Comparison of ENCODE assay signal across 8 cellular contexts in genomic region chr1:19311931-19312781, GRCh38. TPM values are rescaled to one million over a fixed set of nuclear protein-coding genes. Genes with fewer than 3 reads are reported as not detected.
DNase-seq lines count a peak whose midpoint lies in the region; ATAC-seq and TF ChIP-seq lines count a peak whose summit lies in the region.

AKR7A2 (minus strand) TSS chr1:19312144; CDS start chr1:19312124, 20 bp downstream.
SLC66A1 (plus strand) TSS chr1:19312326; CDS start chr1:19317678, 5,352 bp downstream.

- H3K36me3 ChIP-seq in DND-41 (ENCODE audit: insufficient read depth, low read length) (peaks cover 20% of the 10 kb centered on the region), GM23248 (ENCODE audit: low read depth) (peaks cover 7% of the 10 kb centered on the region; the same call in 1 of the 2 replicates), Karpas-422 (ENCODE audit: insufficient read depth, low read length) (peaks cover 15% of the 10 kb centered on the region), fibroblast of lung (ENCODE audit: control insufficient read depth, insufficient read depth, low read length) (peaks cover 3% of the 10 kb centered on the region)
- H3K36me3 ChIP-seq in naive thymus-derived CD4-positive, alpha-beta T cell (ENCODE audit: control insufficient read depth in 2 of 3, insufficient read depth in 3 of 3, low read length in 3 of 3) = peaks cover 0 to 17% (median 3%) of the 10 kb centered on the region in 3 experiments

- H3K9me3 ChIP-seq in DND-41 (ENCODE audit: insufficient read depth, low read length, severe bottlenecking) (no peaks in the 10 kb centered on the region), GM23248 (ENCODE audit: low read depth) (no peaks in the 10 kb centered on the region), Karpas-422 (ENCODE audit: low read length) (no peaks in the 10 kb centered on the region), fibroblast of lung (ENCODE audit: control insufficient read depth, insufficient read depth, low read depth, low read length) (no peaks in the 10 kb centered on the region)
- H3K9me3 ChIP-seq in naive thymus-derived CD4-positive, alpha-beta T cell (ENCODE audit: control insufficient read depth in 2 of 3, low read length in 3 of 3) = no peaks in the 10 kb centered on the region

- intact Hi-C loops in activated T-helper 2 cell treated with anti-CD3 and anti-CD28 coated beads, Interferon-gamma antibody, Interleukin-2, Interleukin-4, amounts not matched to agents 10 μg/mL and 5 μg/mL and 100 μg/mL, durations not matched to agents 14 hours and 24 hours and 36 hours (cut with micrococcal nuclease) = loop anchor here (1.0 kb wide), 1 partner anchor 61 kb away; the partner anchor contains the start of genes EMC1 and MRTO4
- intact Hi-C loops in naive thymus-derived CD4-positive, alpha-beta T cell (cut with micrococcal nuclease) = loop anchor here (1.0 to 10.0 kb wide), 8 partner anchors 29 to 333 kb away; partner anchors contain the start of genes NBL1 (in 2 of the 2), CAPZB (in 1 of the 2), EMC1 (in 1 of the 2) and MRTO4 (in 1 of the 2)

- no peaks in the 10 kb centered on the region for H3K27me3 Mint-ChIP-seq in activated T-helper 2 cell treated with anti-CD3 and anti-CD28 coated beads, Interferon-gamma antibody, Interleukin-2, Interleukin-4, amounts not matched to agents 10 μg/mL and 5 μg/mL and 100 μg/mL, durations not matched to agents 14 hours and 24 hours and 36 hours (ENCODE audit: low read depth)
- no peaks in the 10 kb centered on the region for H3K27me3 Mint-ChIP-seq in naive thymus-derived CD4-positive, alpha-beta T cell
- H3K27me3 Mint-ChIP-seq in stimulated activated memory B cell treated with anti-CD40 and anti-IgM and Interleukin-4, amounts not matched to agents 10 μg/mL and 1 μg/mL and 100 μg/mL, for 72 hours = no peaks in the 10 kb centered on the region

- DNase-seq in DND-41 (peak; percentile 89), GM23248 (peak; percentile 98), Karpas-422 (peak; percentile 97), RKO (ENCODE audit: low spot score) (peak; percentile 92), fibroblast of lung (ENCODE audit: low read depth in 2 of 2) (peak; percentile 83 to 91)
- DNase-seq in activated T-helper 2 cell treated with anti-CD3 and anti-CD28 coated beads, Interferon-gamma antibody, Interleukin-2, Interleukin-4, amounts not matched to agents 10 μg/mL and 5 μg/mL and 100 μg/mL, durations not matched to agents 14 hours and 24 hours and 36 hours (ENCODE audit: low spot score) = peak; percentile 91
- DNase-seq in naive thymus-derived CD4-positive, alpha-beta T cell = peak; percentile 68 to 97 (median 91)

- H3K4me3 Mint-ChIP-seq in activated T-helper 2 cell treated with anti-CD3 and anti-CD28 coated beads, Interferon-gamma antibody, Interleukin-2, Interleukin-4, amounts not matched to agents 10 μg/mL and 5 μg/mL and 100 μg/mL, durations not matched to agents 14 hours and 24 hours and 36 hours (ENCODE audit: low read depth) = peak within 1 kb of the TSS; percentile 93
- H3K4me3 Mint-ChIP-seq in naive thymus-derived CD4-positive, alpha-beta T cell = peak within 1 kb of the TSS; percentile 86 to 94 (median 91)
- peak within 1 kb of the TSS; percentile 79 for H3K4me3 Mint-ChIP-seq in stimulated activated memory B cell treated with anti-CD40 and anti-IgM and Interleukin-4, amounts not matched to agents 10 μg/mL and 1 μg/mL and 100 μg/mL, for 72 hours

- H2AFZ ChIP-seq in DND-41 (ENCODE audit: low read depth, low read length) = peak within 1 kb of the TSS; percentile 99
- H2AFZ ChIP-seq in GM23248 = peak within 1 kb of the TSS; percentile 79
- peak within 1 kb of the TSS; percentile 74 for H2AFZ ChIP-seq in Karpas-422 (ENCODE audit: low read length)
- peak within 1 kb of the TSS; percentile 53 for H2AFZ ChIP-seq in fibroblast of lung (ENCODE audit: low read length)

- peak within 1 kb of the TSS; percentile 92 for H3K27ac ChIP-seq in DND-41 (ENCODE audit: low read length)
- peak within 1 kb of the TSS; percentile 76 for H3K27ac ChIP-seq in GM23248
- peak within 1 kb of the TSS; percentile 76 for H3K27ac ChIP-seq in Karpas-422 (ENCODE audit: low read length)
- H3K27ac ChIP-seq in fibroblast of lung (ENCODE audit: insufficient read depth, low read length) = peak within 1 kb of the TSS; percentile 88
- peak within 1 kb of the TSS; percentile 85 for H3K27ac ChIP-seq in naive thymus-derived CD4-positive, alpha-beta T cell (ENCODE audit: low read depth, low read length)

- peak within 1 kb of the TSS; percentile 92 for H3K4me2 ChIP-seq in DND-41 (ENCODE audit: insufficient read depth, low read length)
- H3K4me2 ChIP-seq in GM23248 (ENCODE audit: unreplicated experiment) = peak within 1 kb of the TSS; percentile 98
- peak within 1 kb of the TSS; percentile 90 for H3K4me2 ChIP-seq in Karpas-422 (ENCODE audit: low read depth, low read length, poor library complexity, severe bottlenecking)
- H3K4me2 ChIP-seq in fibroblast of lung (ENCODE audit: extremely low read depth, insufficient read depth, low read length) = peak within 1 kb of the TSS; percentile 98

- 2% methylated on average over 65 to 94 of the region's 105 CpGs for WGBS in GM23248 (ENCODE audit: low coverage in 1 of 2, low lambda C conversion rate in 2 of 2, missing lambda C conversion rate in 2 of 2), 2 experiments

- POLR2A ChIA-PET in naive thymus-derived CD4-positive, alpha-beta T cell (lab: Charles Lee) = interaction anchor here (0.9 to 1.1 kb wide), 3 partner anchors 10 to 336 kb away, joined by 3 to 5 read pairs (median 4); no protein-coding TSS in a partner anchor

- peak; percentile 92 for ATAC-seq in DND-41 (ENCODE audit: insufficient read depth, low read depth)
- ATAC-seq in naive thymus-derived CD4-positive, alpha-beta T cell = peak; percentile 98
- ATAC-seq in stimulated activated memory B cell treated with anti-CD40 and anti-IgM and Interleukin-4, amounts not matched to agents 10 μg/mL and 1 μg/mL and 100 μg/mL, for 72 hours = peak; percentile 93

- peak within 1 kb of the TSS; percentile 43 to 79 for H3K4me3 ChIP-seq in DND-41 (ENCODE audit: low read depth in 1 of 2, low read length in 2 of 2)
- peak within 1 kb of the TSS; percentile 82 for H3K4me3 ChIP-seq in GM23248
- peak within 1 kb of the TSS; percentile 79 for H3K4me3 ChIP-seq in Karpas-422 (ENCODE audit: low read length)
- H3K4me3 ChIP-seq in fibroblast of lung (replicated peaks in 1 of 4; ENCODE audit: control extremely low read depth in 1 of 4, insufficient read depth in 1 of 4, low read depth in 3 of 4, low read length in 4 of 4) = peak within 1 kb of the TSS; percentile 68 to 79 (median 76)
- peak within 1 kb of the TSS; percentile 76 for H3K4me3 ChIP-seq in naive thymus-derived CD4-positive, alpha-beta T cell (ENCODE audit: low read length)

- H4K20me1 ChIP-seq in DND-41 (ENCODE audit: insufficient read depth, low read length) = peaks cover 10% of the 10 kb centered on the region; the same call in 1 of the 2 replicates
- no peaks in the 10 kb centered on the region; the same call in 1 of the 2 replicates for H4K20me1 ChIP-seq in GM23248 (ENCODE audit: insufficient read depth)
- peaks cover 8% of the 10 kb centered on the region for H4K20me1 ChIP-seq in Karpas-422 (ENCODE audit: insufficient read depth, low read depth, low read length)
- no peaks in the 10 kb centered on the region for H4K20me1 ChIP-seq in fibroblast of lung (ENCODE audit: control insufficient read depth, extremely low read depth, insufficient read depth, low read length)

- peaks cover 31% of the 10 kb centered on the region for H3K4me1 Mint-ChIP-seq in activated T-helper 2 cell treated with anti-CD3 and anti-CD28 coated beads, Interferon-gamma antibody, Interleukin-2, Interleukin-4, amounts not matched to agents 10 μg/mL and 5 μg/mL and 100 μg/mL, durations not matched to agents 14 hours and 24 hours and 36 hours (ENCODE audit: low read depth)
- peaks cover 29 to 49% (median 44%) of the 10 kb centered on the region in 7 donors for H3K4me1 Mint-ChIP-seq in naive thymus-derived CD4-positive, alpha-beta T cell
- H3K4me1 Mint-ChIP-seq in stimulated activated memory B cell treated with anti-CD40 and anti-IgM and Interleukin-4, amounts not matched to agents 10 μg/mL and 1 μg/mL and 100 μg/mL, for 72 hours = peaks cover 61% of the 10 kb centered on the region

- H3K9me2 ChIP-seq in GM23248 (ENCODE audit: insufficient read depth) = no peaks in the 10 kb centered on the region
- H3K9me2 ChIP-seq in Karpas-422 (replicated peaks; ENCODE audit: insufficient read depth, low read length) = no peaks in the 10 kb centered on the region

- H3K36me3 Mint-ChIP-seq in activated T-helper 2 cell treated with anti-CD3 and anti-CD28 coated beads, Interferon-gamma antibody, Interleukin-2, Interleukin-4, amounts not matched to agents 10 μg/mL and 5 μg/mL and 100 μg/mL, durations not matched to agents 14 hours and 24 hours and 36 hours (ENCODE audit: low read depth) = peaks cover 19% of the 10 kb centered on the region
- peaks cover 6 to 14% (median 7%) of the 10 kb centered on the region in 5 donors for H3K36me3 Mint-ChIP-seq in naive thymus-derived CD4-positive, alpha-beta T cell
- H3K36me3 Mint-ChIP-seq in stimulated activated memory B cell treated with anti-CD40 and anti-IgM and Interleukin-4, amounts not matched to agents 10 μg/mL and 1 μg/mL and 100 μg/mL, for 72 hours = peaks cover 16% of the 10 kb centered on the region

- H3K79me2 ChIP-seq in DND-41 (ENCODE audit: insufficient read depth, low read length) (peaks cover 16% of the 10 kb centered on the region), GM23248 (ENCODE audit: insufficient read depth) (peaks cover 44% of the 10 kb centered on the region), Karpas-422 (ENCODE audit: low read length) (peaks cover 39% of the 10 kb centered on the region), fibroblast of lung (ENCODE audit: control insufficient read depth, insufficient read depth, low read length) (peaks cover 30% of the 10 kb centered on the region)

- CTCF ChIA-PET in naive thymus-derived CD4-positive, alpha-beta T cell (lab: Charles Lee) = no interaction called here

- TF ChIP-seq CTCF in DND-41 (IDR thresholded peaks at IDR 0.05; ENCODE audit: borderline replicate concordance, extremely low read depth, low read length, poor library complexity, severe bottlenecking) (no peak), fibroblast of lung (conservative IDR thresholded peaks at IDR 0.05 in 1 of 2, IDR thresholded peaks at IDR 0.05 in 1 of 2; ENCODE audit: low read depth in 1 of 2, low read length in 2 of 2) (no peak)

- H3K27ac Mint-ChIP-seq in activated T-helper 2 cell treated with anti-CD3 and anti-CD28 coated beads, Interferon-gamma antibody, Interleukin-2, Interleukin-4, amounts not matched to agents 10 μg/mL and 5 μg/mL and 100 μg/mL, durations not matched to agents 14 hours and 24 hours and 36 hours = peak within 1 kb of the TSS; percentile 78
- peak within 1 kb of the TSS; percentile 33 to 83 (median 80) for H3K27ac Mint-ChIP-seq in naive thymus-derived CD4-positive, alpha-beta T cell
- peak within 1 kb of the TSS; percentile 40 for H3K27ac Mint-ChIP-seq in stimulated activated memory B cell treated with anti-CD40 and anti-IgM and Interleukin-4, amounts not matched to agents 10 μg/mL and 1 μg/mL and 100 μg/mL, for 72 hours

- peak within 1 kb of the TSS; percentile 99 for H3K9ac ChIP-seq in DND-41 (ENCODE audit: low read depth, low read length)
- H3K9ac ChIP-seq in GM23248 = peak within 1 kb of the TSS; percentile 88
- peak within 1 kb of the TSS; percentile 99 for H3K9ac ChIP-seq in Karpas-422 (ENCODE audit: low read length)
- peak within 1 kb of the TSS; percentile 91 for H3K9ac ChIP-seq in fibroblast of lung (ENCODE audit: insufficient read depth, low read length)

- H3K27me3 ChIP-seq in DND-41 (ENCODE audit: insufficient read depth, low read length, poor library complexity) (no peaks in the 10 kb centered on the region), GM23248 (replicated peaks; ENCODE audit: insufficient read depth) (no peaks in the 10 kb centered on the region), Karpas-422 (ENCODE audit: low read length) (no peaks in the 10 kb centered on the region), fibroblast of lung (ENCODE audit: control insufficient read depth, insufficient read depth, low read length) (no peaks in the 10 kb centered on the region)
- no peaks in the 10 kb centered on the region for H3K27me3 ChIP-seq in naive thymus-derived CD4-positive, alpha-beta T cell (ENCODE audit: control insufficient read depth in 2 of 2, insufficient read depth in 2 of 2, low read length in 2 of 2)

- 0 out of 2 replicates have a peak, but pooled peaks cover 8% of the 10 kb centered on the region for H3F3A ChIP-seq in GM23248 (ENCODE audit: insufficient read depth)

- H3K4me1 ChIP-seq in DND-41 (ENCODE audit: insufficient read depth, low read length) = peaks cover 26% of the 10 kb centered on the region
- H3K4me1 ChIP-seq in GM23248 (ENCODE audit: insufficient read depth) = peaks cover 19% of the 10 kb centered on the region
- peaks cover 51% of the 10 kb centered on the region for H3K4me1 ChIP-seq in Karpas-422 (ENCODE audit: low read length)
- H3K4me1 ChIP-seq in fibroblast of lung (ENCODE audit: control insufficient read depth, extremely low read depth, insufficient read depth, low read length) = peaks cover 24% of the 10 kb centered on the region
- peaks cover 16 to 17% of the 10 kb centered on the region in 2 donors for H3K4me1 ChIP-seq in naive thymus-derived CD4-positive, alpha-beta T cell (ENCODE audit: control insufficient read depth in 2 of 2, insufficient read depth in 2 of 2, low read length in 2 of 2)

- H3K9me3 Mint-ChIP-seq in activated T-helper 2 cell treated with anti-CD3 and anti-CD28 coated beads, Interferon-gamma antibody, Interleukin-2, Interleukin-4, amounts not matched to agents 10 μg/mL and 5 μg/mL and 100 μg/mL, durations not matched to agents 14 hours and 24 hours and 36 hours = no peaks in the 10 kb centered on the region
- no peaks in the 10 kb centered on the region for H3K9me3 Mint-ChIP-seq in naive thymus-derived CD4-positive, alpha-beta T cell
- no peaks in the 10 kb centered on the region for H3K9me3 Mint-ChIP-seq in stimulated activated memory B cell treated with anti-CD40 and anti-IgM and Interleukin-4, amounts not matched to agents 10 μg/mL and 1 μg/mL and 100 μg/mL, for 72 hours

- in situ Hi-C loops in GM23248 (cut with MboI) = no loop called here

RNA-seq across cellular contexts. Expression of gene AKR7A2, which starts in this region (rescaled TPM):
- 93.1 and 116 TPM in 2 replicates for total RNA-seq in GM23248 (2014; rRNA removed; shearing (Covaris generic))
- polyA plus RNA-seq in GM23248 (2016; fragmentation: Nextera tagmentation; extraction: Ambion mirVana) (96.6 and 97.1 TPM in 2 replicates), fibroblast of lung (31.3 and 38.0 TPM in 2 replicates)
- total RNA-seq in Karpas-422 (2014; rRNA removed; shearing (Covaris generic); ENCODE audit: low replicate concordance) = 122 and 161 TPM in 2 replicates
- total RNA-seq in activated T-helper 2 cell treated with anti-CD3 and anti-CD28 coated beads, Interferon-gamma antibody, Interleukin-2, Interleukin-4, amounts not matched to agents 10 μg/mL and 5 μg/mL and 100 μg/mL, durations not matched to agents 14 hours and 24 hours and 36 hours = 34.3 and 38.8 TPM in 2 replicates
- 57.0 and 63.6 TPM in 2 replicates for total RNA-seq in fibroblast of lung
- 64.3 and 80.0 TPM in 2 replicates for polyA plus RNA-seq in fibroblast of lung (2012)
- 59.7 and 64.1 TPM in 2 replicates for polyA minus RNA-seq in fibroblast of lung (ENCODE audit: low replicate concordance)
- total RNA-seq in naive thymus-derived CD4-positive, alpha-beta T cell = 10 to 100 TPM; 15.7 to 33.9 (median 25.2) TPM
- 100 to 1,000 TPM; 108 to 115 TPM for polyA plus RNA-seq in naive thymus-derived CD4-positive, alpha-beta T cell

RNA-seq across cellular contexts. Expression of gene SLC66A1, which starts in this region (rescaled TPM):
- 16.2 and 20.5 TPM in 2 replicates for total RNA-seq in GM23248 (2014; rRNA removed; shearing (Covaris generic))
- polyA plus RNA-seq in GM23248 (2016; fragmentation: Nextera tagmentation; extraction: Ambion mirVana) (13.1 and 13.5 TPM in 2 replicates), fibroblast of lung (7.1 and 10.3 TPM in 2 replicates)
- total RNA-seq in Karpas-422 (2014; rRNA removed; shearing (Covaris generic); ENCODE audit: low replicate concordance) = 11.6 and 14.5 TPM in 2 replicates
- total RNA-seq in activated T-helper 2 cell treated with anti-CD3 and anti-CD28 coated beads, Interferon-gamma antibody, Interleukin-2, Interleukin-4, amounts not matched to agents 10 μg/mL and 5 μg/mL and 100 μg/mL, durations not matched to agents 14 hours and 24 hours and 36 hours = 10.6 and 12.1 TPM in 2 replicates
- 18.3 and 18.7 TPM in 2 replicates for total RNA-seq in fibroblast of lung
- polyA plus RNA-seq in fibroblast of lung (2012) = 11.3 and 15.2 TPM in 2 replicates
- 24.9 and 32.0 TPM in 2 replicates for polyA minus RNA-seq in fibroblast of lung (ENCODE audit: low replicate concordance)
- 1 to 10 TPM; 3.8 to 8.4 (median 7.2) TPM for total RNA-seq in naive thymus-derived CD4-positive, alpha-beta T cell
- polyA plus RNA-seq in naive thymus-derived CD4-positive, alpha-beta T cell = 1 to 10 TPM; 1.3 to 5.4 TPM

Comparison
In these comparisons a context has a peak if more than half of its experiments do, and no peak if none do; other contexts are left out.
1. Peak in every context shown above with its lines: DNase-seq, ATAC-seq, H3K4me3 ChIP-seq and H3K27ac ChIP-seq.